In genomic region chr1:208587110-208587509, GRCh38 we compare ENCODE assay signal across 14 cellular contexts.
DNase-seq lines count a peak whose midpoint lies in the region; ATAC-seq lines count a peak whose summit lies in the region.
"Had no signal": no experiment of that assay in that cellular context is flagged by ENCODE, and none has a peak within 500 bp of the region (broad histone marks: within the 10 kb centered on the region; RNA-seq: fewer than 3 reads in every experiment).

No MANE protein-coding gene starts in this region.

- ATAC-seq in GM18517 (IDR thresholded peaks at IDR 0.05; ENCODE audit: unreplicated experiment): peak; percentile 61
- peak; percentile 89 for ATAC-seq in GM19467 (IDR thresholded peaks at IDR 0.05; ENCODE audit: unreplicated experiment)
- peak; percentile 98 for ATAC-seq in HG02870 (IDR thresholded peaks at IDR 0.05; ENCODE audit: unreplicated experiment)
- ATAC-seq in HG03520 (IDR thresholded peaks at IDR 0.05; ENCODE audit: unreplicated experiment): peak; percentile 81
- ATAC-seq in activated CD8-positive, alpha-beta T cell treated with anti-CD3 and anti-CD28 coated beads, Interleukin-2, amount 10 ng/mL, durations not matched to agents 7 days and 5 days: no peak
- ATAC-seq: effector memory CD8-positive, alpha-beta T cell; left lung; Right ventricle myocardium inferior had no signal

- no peaks in the 10 kb centered on the region for H3K36me3 Mint-ChIP-seq in activated CD8-positive, alpha-beta T cell treated with anti-CD3 and anti-CD28 coated beads, Interleukin-2, amount 10 ng/mL, durations not matched to agents 7 days and 5 days (ENCODE audit: low read depth)

- CTCF ChIA-PET in activated CD8-positive, alpha-beta T cell treated with anti-CD3 and anti-CD28 coated beads, Interleukin-2, amount 10 ng/mL, durations not matched to agents 7 days and 5 days (lab: Charles Lee): no interaction called here

- H3K27me3 Mint-ChIP-seq in activated CD8-positive, alpha-beta T cell treated with anti-CD3 and anti-CD28 coated beads, Interleukin-2, amount 10 ng/mL, durations not matched to agents 7 days and 5 days (ENCODE audit: low read depth): no peaks in the 10 kb centered on the region
- H3K27me3 Mint-ChIP-seq: effector memory CD8-positive, alpha-beta T cell had no signal

- H3K27me3 ChIP-seq in H7 (ENCODE audit: control insufficient read depth, insufficient read depth, low read length): no peaks in the 10 kb centered on the region
- H3K27me3 ChIP-seq: BLaER1, spleen had no signal

- no peak for DNase-seq in activated CD8-positive, alpha-beta T cell treated with anti-CD3 and anti-CD28 coated beads, Interleukin-2, amount 10 ng/mL, durations not matched to agents 7 days and 5 days
- no peak for DNase-seq in activated CD4-positive, CD25-positive, alpha-beta regulatory T cell treated with anti-CD3 and anti-CD28 coated beads, Interleukin-2, amount 50 U/mL, for 72 hours
- DNase-seq in NCI-H2196 (lab: John Stamatoyannopoulos, UW; ENCODE audit: unreplicated experiment) (no peak), H7 (no peak)
- DNase-seq: effector memory CD8-positive, alpha-beta T cell; EL; left lung; spleen had no signal

- no peak overlapping the region for H3K4me3 ChIP-seq in H7 (ENCODE audit: insufficient read depth, low read depth, low read length)
- H3K4me3 ChIP-seq: BLaER1, left lung, spleen had no signal

- H3K36me3 ChIP-seq in H7 (replicated peaks; ENCODE audit: control insufficient read depth, insufficient read depth, low read length): no peaks in the 10 kb centered on the region
- H3K36me3 ChIP-seq: BLaER1, left lung, spleen had no signal

- no peaks in the 10 kb centered on the region for H3K4me1 Mint-ChIP-seq in activated CD8-positive, alpha-beta T cell treated with anti-CD3 and anti-CD28 coated beads, Interleukin-2, amount 10 ng/mL, durations not matched to agents 7 days and 5 days (ENCODE audit: low read depth)

- H3K4me3 Mint-ChIP-seq in activated CD8-positive, alpha-beta T cell treated with anti-CD3 and anti-CD28 coated beads, Interleukin-2, amount 10 ng/mL, durations not matched to agents 7 days and 5 days: no peak overlapping the region
- H3K4me3 Mint-ChIP-seq: effector memory CD8-positive, alpha-beta T cell had no signal

- H3K9me3 Mint-ChIP-seq in activated CD8-positive, alpha-beta T cell treated with anti-CD3 and anti-CD28 coated beads, Interleukin-2, amount 10 ng/mL, durations not matched to agents 7 days and 5 days (ENCODE audit: insufficient read depth): no peaks in the 10 kb centered on the region
- H3K9me3 Mint-ChIP-seq: effector memory CD8-positive, alpha-beta T cell had no signal

- H3K27ac Mint-ChIP-seq in activated CD8-positive, alpha-beta T cell treated with anti-CD3 and anti-CD28 coated beads, Interleukin-2, amount 10 ng/mL, durations not matched to agents 7 days and 5 days: no peak overlapping the region
- H3K27ac Mint-ChIP-seq: effector memory CD8-positive, alpha-beta T cell had no signal

- POLR2A ChIA-PET in activated CD8-positive, alpha-beta T cell treated with anti-CD3 and anti-CD28 coated beads, Interleukin-2, amount 10 ng/mL, durations not matched to agents 7 days and 5 days (lab: Charles Lee): no interaction called here
